In genomic region chr14:22830329-22831010, GRCh38 we compare ENCODE assay signal across 8 cellular contexts. TPM values are rescaled to one million over a fixed set of nuclear protein-coding genes. Genes with fewer than 3 reads are reported as not detected.
DNase-seq lines count a peak whose midpoint lies in the region; ATAC-seq, FAIRE-seq and TF ChIP-seq lines count a peak whose summit lies in the region.

No MANE protein-coding gene starts in this region.

- peak overlapping the region; percentile 93 for H3K4me2 ChIP-seq in OCI-LY7 (ENCODE audit: low read length)

- POLR2A ChIA-PET in OCI-LY7 (lab: Charles Lee) = interaction anchor here (0.7 to 1.8 kb wide), 14 partner anchors 8 to 489 kb away, joined by 3 to 12 read pairs (median 4); partner anchors contain the start of gene OXA1L

- TSS peak; percentile 78 for BruUV-seq in OCI-LY7 (replicated peaks; lab: Mats Ljungman, UMichigan)

- intact Hi-C loops in OCI-LY7 (cut with micrococcal nuclease; ENCODE audit: unreplicated experiment) (no loop called here), pancreas (cut with DNase I) (no loop called here)

- in situ Hi-C loops in ACHN (cut with HindIII; ENCODE audit: low pct_ligation_motif_present, low pct_unique_long_range_greater_than_20kb, low sequenced_read_pairs) = no loop called here

- peak overlapping the region; percentile 74 for H3K4me3 ChIP-seq in OCI-LY7 (ENCODE audit: low read depth, low read length, poor library complexity, severe bottlenecking)
- H3K4me3 ChIP-seq in pancreas = peak overlapping the region; percentile 61 to 76 (median 74)

- peak in 1 of 4 donors; percentile 2 for ATAC-seq in pancreas
- no peak for ATAC-seq in HG02759 (IDR thresholded peaks at IDR 0.05; ENCODE audit: unreplicated experiment)
- no peak for ATAC-seq in GM18498 (IDR thresholded peaks at IDR 0.05; ENCODE audit: unreplicated experiment)

- FAIRE-seq in pancreas (lab: Jason Lieb, UNC) = no peak

- H3K27ac ChIP-seq in OCI-LY7 (ENCODE audit: low read depth, low read length, poor library complexity, severe bottlenecking) (peak overlapping the region; percentile 69), epithelial cell of prostate (peak overlapping the region; percentile 65), pancreas (peak overlapping the region in 2 of 4 donors; percentile 75 to 79)

- H2AFZ ChIP-seq in OCI-LY7 (ENCODE audit: low read length) = peak overlapping the region; percentile 76; the same call in 1 of the 2 replicates

- H3K9me2 ChIP-seq in OCI-LY7 (ENCODE audit: insufficient read depth, low read length) = no peaks in the 10 kb centered on the region

- TF ChIP-seq CTCF in OCI-LY7 (conservative IDR thresholded peaks at IDR 0.05; ENCODE audit: low read length) = no peak
- no peak for TF ChIP-seq CTCF in pancreas (IDR thresholded peaks at IDR 0.05)

- H3K36me3 ChIP-seq in ES-I3 (ENCODE audit: insufficient read depth, low read length) = 0 out of 2 replicates have a peak, but pooled peaks cover 7% of the 10 kb centered on the region
- H3K36me3 ChIP-seq in OCI-LY7 (ENCODE audit: insufficient read depth, low read length) = peaks cover 43% of the 10 kb centered on the region
- H3K36me3 ChIP-seq in pancreas = peaks cover 0 to 6% (median 0%) of the 10 kb centered on the region in 3 donors

- H4K20me1 ChIP-seq in OCI-LY7 (ENCODE audit: insufficient read depth, low read length) = no peaks in the 10 kb centered on the region

- peaks cover 25% of the 10 kb centered on the region for H3K79me2 ChIP-seq in OCI-LY7 (ENCODE audit: insufficient read depth, low read depth, low read length)

- H3K4me1 ChIP-seq in ES-I3 (ENCODE audit: insufficient read depth, low read length) = 0 out of 2 replicates have a peak, but pooled peaks cover 5% of the 10 kb centered on the region
- peaks cover 45% of the 10 kb centered on the region for H3K4me1 ChIP-seq in OCI-LY7 (ENCODE audit: insufficient read depth, low read length, poor library complexity, severe bottlenecking)
- peaks cover 0 to 9% (median 5%) of the 10 kb centered on the region in 3 donors for H3K4me1 ChIP-seq in pancreas

- CTCF ChIA-PET in OCI-LY7 (lab: Charles Lee; ENCODE audit: unreplicated experiment) = interaction anchor here (0.6 to 1.5 kb wide), 6 partner anchors 11 to 173 kb away, joined by 3 to 13 read pairs (median 4); no protein-coding TSS in a partner anchor

- H3K9me3 ChIP-seq in ES-I3 (ENCODE audit: control insufficient read depth, insufficient read depth, low read length) (no peaks in the 10 kb centered on the region), OCI-LY7 (ENCODE audit: low read length) (no peaks in the 10 kb centered on the region), pancreas (no peaks in the 10 kb centered on the region)

- peak; percentile 43 for DNase-seq in OCI-LY7 (ENCODE audit: low spot score)
- DNase-seq in epithelial cell of prostate (ENCODE audit: low read depth, low spot score) = no peak
- no peak for DNase-seq in pancreas
- no peak for DNase-seq in cerebellar nuclear complex (lab: John Stamatoyannopoulos, UW)
- no peak for DNase-seq in ACHN

- no peaks in the 10 kb centered on the region for H3K27me3 ChIP-seq in pancreas

- 9 to 10% methylated on average over 6 of the region's 6 CpGs for WGBS in pancreas, 2 donors

- H3K9ac ChIP-seq in ES-I3 (ENCODE audit: low read depth, low read length) = peak overlapping the region; percentile 91

RNA-seq across cellular contexts. Expression of gene MRPL52, which starts 0.8 kb away (rescaled TPM):
- total RNA-seq in OCI-LY7 (2014; rRNA removed; shearing (Covaris generic)) = 100 and 126 TPM in 2 replicates
- 164 and 181 TPM in 2 replicates for total RNA-seq in OCI-LY7 (2022)
- total RNA-seq in pancreas = 10 to 100 TPM; 29.1 to 47.6 (median 43.0) TPM
- 10 to 100 TPM; 57.1 to 85.0 TPM for polyA plus RNA-seq in pancreas

RNA-seq across cellular contexts. Expression of gene MMP14, which starts 5.9 kb away (rescaled TPM):
- 2.8 TPM in 2 replicates for total RNA-seq in OCI-LY7 (2014; rRNA removed; shearing (Covaris generic))
- total RNA-seq in OCI-LY7 (2022) = 9.0 and 11.9 TPM in 2 replicates
- total RNA-seq in pancreas = 100 to 1,000 TPM in 1 of 6 donors, 10 to 100 TPM in 5; 21.5 to 146 (median 34.0) TPM
- polyA plus RNA-seq in pancreas = 10 to 100 TPM; 18.7 to 61.8 TPM

RNA-seq across cellular contexts. Expression of gene SLC7A7, which starts 15.2 kb away (rescaled TPM):
- 30.6 and 32.7 TPM in 2 replicates for total RNA-seq in OCI-LY7 (2014; rRNA removed; shearing (Covaris generic))
- total RNA-seq in OCI-LY7 (2022) (50.0 and 59.2 TPM in 2 replicates), pancreas (10 to 100 TPM in 1 of 6 donors, 1 to 10 TPM in 5; 2.9 to 13.1 (median 5.7) TPM)
- 1 to 10 TPM; 4.9 to 9.9 TPM for polyA plus RNA-seq in pancreas

RNA-seq across cellular contexts. Expression of gene LRP10, which starts 41.1 kb away (rescaled TPM):
- 19.0 and 25.5 TPM in 2 replicates for total RNA-seq in OCI-LY7 (2014; rRNA removed; shearing (Covaris generic))
- total RNA-seq in OCI-LY7 (2022) (53.3 and 55.1 TPM in 2 replicates), pancreas (10 to 100 TPM; 49.5 to 86.2 (median 52.5) TPM)
- 10 to 100 TPM; 14.7 to 22.7 TPM for polyA plus RNA-seq in pancreas

RNA-seq across cellular contexts. Expression of gene REM2, which starts 52.6 kb away (rescaled TPM):
- total RNA-seq in OCI-LY7 (2014; rRNA removed; shearing (Covaris generic)) = 1.1 and 5.7 TPM in 2 replicates
- 1.5 and 2.1 TPM in 2 replicates for total RNA-seq in OCI-LY7 (2022)
- under 1 TPM in 5 of 6 donors, not detected in 1; 0.16 to 0.41 (median 0.28) TPM for total RNA-seq in pancreas
- 1 to 10 TPM in 1 of 2 donors, under 1 TPM in 1; 0.72 to 2.5 TPM for polyA plus RNA-seq in pancreas
